ENCODE assay signal across 8 cellular contexts in the genomic region with DNA sequence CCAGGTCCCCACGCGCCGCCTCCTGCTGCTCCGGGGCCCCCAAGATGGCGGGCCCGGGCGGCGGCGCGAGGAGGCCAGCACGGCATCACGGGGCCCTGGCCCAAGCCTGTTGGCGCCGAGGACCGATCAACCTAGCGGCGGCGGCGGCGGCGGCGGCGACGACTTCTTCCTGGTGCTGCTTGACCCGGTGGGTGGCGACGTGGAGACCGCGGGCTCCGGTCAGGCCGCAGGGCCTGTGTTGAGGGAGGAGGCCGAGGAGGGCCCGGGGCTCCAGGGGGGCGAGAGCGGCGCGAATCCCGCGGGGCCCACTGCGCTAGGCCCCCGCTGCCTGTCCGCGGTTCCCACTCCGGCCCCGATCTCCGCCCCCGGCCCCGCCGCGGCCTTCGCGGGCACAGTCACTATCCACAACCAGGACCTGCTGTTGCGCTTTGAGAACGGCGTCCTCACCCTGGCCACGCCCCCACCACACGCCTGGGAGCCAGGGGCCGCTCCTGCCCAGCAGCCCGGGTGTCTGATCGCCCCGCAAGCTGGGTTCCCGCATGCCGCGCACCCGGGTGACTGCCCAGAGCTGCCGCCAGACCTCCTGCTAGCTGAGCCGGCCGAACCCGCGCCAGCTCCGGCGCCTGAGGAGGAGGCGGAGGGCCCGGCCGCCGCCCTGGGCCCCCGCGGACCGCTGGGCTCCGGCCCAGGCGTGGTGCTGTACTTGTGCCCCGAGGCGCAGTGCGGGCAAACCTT. TPM values are rescaled to one million over a fixed set of nuclear protein-coding genes. Genes with fewer than 3 reads are reported as not detected.
DNase-seq lines count a peak whose midpoint lies in the region; ATAC-seq and TF ChIP-seq lines count a peak whose summit lies in the region.
"Not testable (repeated sequence)": the region's sequence is repeated elsewhere in the genome, so short reads cannot be mapped to it uniquely, and the experiment has no call there.

No MANE protein-coding gene starts in this region.

- H3K27me3 Mint-ChIP-seq in stimulated activated naive CD8-positive, alpha-beta T cell treated with anti-CD3 and anti-CD28 coated beads, Interleukin-15, Interleukin-2, amounts not matched to agents 100 ng/mL and 50 ng/mL, for 24 hours: not testable (repeated sequence)

- not testable (repeated sequence) for H3K9me3 Mint-ChIP-seq in activated naive CD4-positive, alpha-beta T cell treated with anti-CD3 and anti-CD28 coated beads, Interleukin-2, amount 50 U/mL, for 72 hours; stimulated activated naive CD8-positive, alpha-beta T cell treated with anti-CD3 and anti-CD28 coated beads, Interleukin-15, Interleukin-2, amounts not matched to agents 100 ng/mL and 50 ng/mL, for 24 hours

- peak; percentile 74 for DNase-seq in ELF-1 (ENCODE audit: low read depth, low spot score)
- peak; percentile 40 to 64 for DNase-seq in SJSA1 (ENCODE audit: low read depth in 1 of 2, low spot score in 2 of 2)
- DNase-seq in activated naive CD4-positive, alpha-beta T cell treated with anti-CD3 and anti-CD28 coated beads, Interleukin-2, amount 50 U/mL, for 72 hours (ENCODE audit: low spot score in 2 of 2): peak; percentile 15 to 55
- DNase-seq in foreskin fibroblast: peak in 1 of 2 donors; percentile 38
- DNase-seq in myocyte (ENCODE audit: low read depth): peak; percentile 43

- peaks cover 10 to 27% of the 10 kb centered on the region in 2 donors for H3K36me3 Mint-ChIP-seq in activated naive CD4-positive, alpha-beta T cell treated with anti-CD3 and anti-CD28 coated beads, Interleukin-2, amount 50 U/mL, for 72 hours
- H3K36me3 Mint-ChIP-seq in stimulated activated naive CD8-positive, alpha-beta T cell treated with anti-CD3 and anti-CD28 coated beads, Interleukin-15, Interleukin-2, amounts not matched to agents 100 ng/mL and 50 ng/mL, for 24 hours (ENCODE audit: low read depth): peaks cover 20% of the 10 kb centered on the region

- H3K4me3 Mint-ChIP-seq in stimulated activated naive CD8-positive, alpha-beta T cell treated with anti-CD3 and anti-CD28 coated beads, Interleukin-15, Interleukin-2, amounts not matched to agents 100 ng/mL and 50 ng/mL, for 24 hours: peak overlapping the region; percentile 67

- not testable (repeated sequence) for H3K27me3 ChIP-seq in SJSA1 (replicated peaks)

- not testable (repeated sequence) for H3K9me3 ChIP-seq in SJSA1 (replicated peaks)

- peak overlapping the region in 1 of 2 donors; percentile 88 for H3K27ac Mint-ChIP-seq in activated naive CD4-positive, alpha-beta T cell treated with anti-CD3 and anti-CD28 coated beads, Interleukin-2, amount 50 U/mL, for 72 hours
- not testable (repeated sequence) for H3K27ac Mint-ChIP-seq in stimulated activated naive CD8-positive, alpha-beta T cell treated with anti-CD3 and anti-CD28 coated beads, Interleukin-15, Interleukin-2, amounts not matched to agents 100 ng/mL and 50 ng/mL, for 24 hours

- H3K27ac ChIP-seq in SJSA1: peak overlapping the region; percentile 92

- not testable (repeated sequence) for H3K36me3 ChIP-seq in SJSA1

- H3K4me1 ChIP-seq in SJSA1 (replicated peaks): peaks cover 21% of the 10 kb centered on the region

- peaks cover 44% of the 10 kb centered on the region for H3K4me1 Mint-ChIP-seq in stimulated activated naive CD8-positive, alpha-beta T cell treated with anti-CD3 and anti-CD28 coated beads, Interleukin-15, Interleukin-2, amounts not matched to agents 100 ng/mL and 50 ng/mL, for 24 hours (ENCODE audit: low read depth)

- ATAC-seq in GM21717 (IDR thresholded peaks at IDR 0.05; ENCODE audit: unreplicated experiment) (peak; percentile 87), HG03521 (IDR thresholded peaks at IDR 0.05; ENCODE audit: unreplicated experiment) (peak; percentile 76)
- ATAC-seq in activated naive CD4-positive, alpha-beta T cell treated with anti-CD3 and anti-CD28 coated beads, Interleukin-2, amount 50 U/mL, for 72 hours: peak; percentile 80 to 86

- not testable (repeated sequence) for TF ChIP-seq CTCF in foreskin fibroblast (IDR thresholded peaks at IDR 0.05; ENCODE audit: low read depth, low read length)

- H3K4me3 ChIP-seq in SJSA1 (peak overlapping the region; percentile 53), foreskin fibroblast (ENCODE audit: low read depth in 1 of 2, low read length in 2 of 2) (peak overlapping the region; percentile 40 to 43)

RNA-seq across cellular contexts. Expression of gene ZXDB, which starts 0.5 kb away (rescaled TPM):
- total RNA-seq in SJSA1 (2014; rRNA removed; shearing (Covaris generic)): 7.7 and 8.2 TPM in 2 replicates
- total RNA-seq in activated naive CD4-positive, alpha-beta T cell treated with anti-CD3 and anti-CD28 coated beads, Interleukin-2, amount 50 U/mL, for 72 hours: 1 to 10 TPM; 4.1 to 7.3 TPM
- total RNA-seq in myocyte: 10.1 and 10.2 TPM in 2 replicates
- polyA plus RNA-seq in myocyte (2012): 2.9 TPM
